23 cellular contexts compared by ENCODE assay signal in the genomic region with DNA sequence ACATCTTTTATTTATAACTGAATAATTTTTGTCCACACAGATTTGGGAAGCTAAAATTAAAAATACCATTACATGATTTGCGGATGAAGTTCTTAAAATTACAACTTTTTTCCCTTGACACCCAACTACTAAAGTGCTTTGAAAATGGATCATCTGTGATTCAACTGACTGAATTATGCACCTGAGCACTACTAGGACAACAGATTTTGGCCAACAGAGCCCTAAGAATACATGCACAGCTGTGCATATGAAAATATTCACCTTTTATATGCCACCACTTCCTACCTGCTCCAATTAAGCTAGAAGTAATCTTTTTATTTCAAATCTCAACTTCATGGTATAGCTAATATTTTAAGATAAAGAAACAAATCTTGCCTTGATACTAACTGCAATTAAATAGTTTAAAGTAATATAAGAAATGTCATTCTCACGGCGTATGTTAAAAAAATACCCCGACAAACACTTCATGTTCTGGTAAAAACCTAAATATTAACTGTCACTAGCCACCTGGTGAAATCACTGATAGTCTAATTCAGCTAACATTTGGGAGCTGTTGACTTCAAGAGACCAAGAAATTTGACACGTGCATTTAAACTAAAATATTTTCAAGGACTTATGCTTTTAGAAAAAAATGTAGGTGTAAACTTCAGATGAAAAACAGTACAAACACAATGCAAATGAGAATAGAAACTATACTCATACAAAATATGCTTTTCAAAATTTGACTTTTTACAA.
DNase-seq lines count a peak whose midpoint lies in the region; ATAC-seq, FAIRE-seq and TF ChIP-seq lines count a peak whose summit lies in the region.
"Had no signal": no experiment of that assay in that cellular context is flagged by ENCODE, and none has a peak within 500 bp of the region (broad histone marks: within the 10 kb centered on the region; RNA-seq: fewer than 3 reads in every experiment).

No MANE protein-coding gene starts in this region.

- CTCF ChIA-PET in OCI-LY7 (lab: Charles Lee; ENCODE audit: unreplicated experiment) = interaction anchor here (2.0 kb wide), 1 partner anchor 15 kb away, joined by 4 read pairs; no protein-coding TSS in a partner anchor
- CTCF ChIA-PET in HEK293T (lab: Yijun Ruan, JAX) = interaction anchor here (0.6 kb wide), 1 partner anchor 19 kb away, joined by 3 read pairs; no protein-coding TSS in a partner anchor

- H3K36me3 ChIP-seq in OCI-LY7 (ENCODE audit: insufficient read depth, low read length) = peaks cover 46% of the 10 kb centered on the region
- H3K36me3 ChIP-seq: BE2C had no signal

- no peaks in the 10 kb centered on the region for H3K9me2 ChIP-seq in OCI-LY7 (ENCODE audit: insufficient read depth, low read length)

- peak; percentile 72 for DNase-seq in NAMALWA (ENCODE audit: low spot score)
- peak; percentile 91 for DNase-seq in OCI-LY7 (ENCODE audit: low spot score)
- no peak for DNase-seq in HEK293T (ENCODE audit: extremely low spot score)
- DNase-seq: 8988T; ACHN; AML-193; BE2C; Calu3; CD4-positive, alpha-beta T cell; CD8-positive, alpha-beta memory T cell; DMS53; DMS79 treated with DMSO at 0.1 percent for 48 hours; GF-D8; GM23248; H7; HCEC 1CT had no signal

- intact Hi-C loops in OCI-LY7 (cut with micrococcal nuclease; ENCODE audit: unreplicated experiment) = loop anchor here (1.0 to 10.0 kb wide), 6 partner anchors 17 to 1117 kb away; no protein-coding TSS in a partner anchor

- peak overlapping the region; percentile 73 for H3K4me2 ChIP-seq in OCI-LY7 (ENCODE audit: low read length)
- H3K4me2 ChIP-seq: A549; BLaER1 treated with 17β-estradiol and CSF1 and Interleukin-3, amounts not matched to agents 10 nM and 100 nM had no signal

- no peak overlapping the region for H2AFZ ChIP-seq in OCI-LY7 (ENCODE audit: low read length)

- peak; percentile 53 for FAIRE-seq in islet of Langerhans (lab: Jason Lieb, UNC)
- FAIRE-seq: A549, GM12891, H1 had no signal

- TF ChIP-seq CTCF in OCI-LY7 (conservative IDR thresholded peaks at IDR 0.05; ENCODE audit: low read length) = no peak

- peaks cover 13% of the 10 kb centered on the region; the same call in 1 of the 2 replicates for H3K9me3 ChIP-seq in OCI-LY7 (ENCODE audit: low read length)
- H3K9me3 ChIP-seq: A549, BE2C had no signal

- POLR2A ChIA-PET in OCI-LY7 (lab: Charles Lee) = interaction anchor here (0.7 to 5.9 kb wide), 10 partner anchors 8 to 87 kb away, joined by 3 to 114 read pairs (median 4); no protein-coding TSS in a partner anchor
- POLR2A ChIA-PET in HEK293T (lab: Yijun Ruan, JAX) = no interaction called here

- no TSS peak for BruUV-seq in OCI-LY7 (replicated peaks; lab: Mats Ljungman, UMichigan)

- H3K79me2 ChIP-seq in OCI-LY7 (ENCODE audit: insufficient read depth, low read depth, low read length) = no peaks in the 10 kb centered on the region; the same call in 1 of the 2 replicates

- no peak for ATAC-seq in HG02981 (IDR thresholded peaks at IDR 0.05; ENCODE audit: unreplicated experiment)
- no peak for ATAC-seq in GM21528 (IDR thresholded peaks at IDR 0.05; ENCODE audit: low FRiP score, unreplicated experiment)

- peaks cover 98% of the 10 kb centered on the region for H3K4me1 ChIP-seq in OCI-LY7 (ENCODE audit: insufficient read depth, low read length, poor library complexity, severe bottlenecking)

- H3K4me3 ChIP-seq in OCI-LY7 (ENCODE audit: low read depth, low read length, poor library complexity, severe bottlenecking) = peak overlapping the region; percentile 58
- H3K4me3 ChIP-seq: A549; BLaER1 treated with 17β-estradiol and CSF1 and Interleukin-3, amounts not matched to agents 10 nM and 100 nM; GM23248 had no signal

- H4K20me1 ChIP-seq in OCI-LY7 (ENCODE audit: insufficient read depth, low read length) = no peaks in the 10 kb centered on the region
- H4K20me1 ChIP-seq: BLaER1 treated with 17β-estradiol and CSF1 and Interleukin-3, amounts not matched to agents 10 nM and 100 nM had no signal

- H3K27ac ChIP-seq in OCI-LY7 (ENCODE audit: low read depth, low read length, poor library complexity, severe bottlenecking) = peak overlapping the region; percentile 99
- H3K27ac ChIP-seq: A549; BLaER1 treated with 17β-estradiol and CSF1 and Interleukin-3, amounts not matched to agents 10 nM and 100 nM had no signal

TF ChIP-seq in HEK293T, 16 proteins besides CTCF, POLR2A, EP300 and RAD21:
- TF ChIP-seq ELF4 (IDR thresholded peaks at IDR 0.05) (no peak), NFRKB (IDR thresholded peaks at IDR 0.05) (no peak), SP1 (IDR thresholded peaks at IDR 0.05) (no peak), BHLHE40 (IDR thresholded peaks at IDR 0.05; ENCODE audit: borderline replicate concordance) (no peak), LEF1 (IDR thresholded peaks at IDR 0.05; ENCODE audit: borderline replicate concordance) (no peak), FOXM1 (IDR thresholded peaks at IDR 0.05; ENCODE audit: borderline replicate concordance) (no peak), SUZ12 (IDR thresholded peaks at IDR 0.05) (no peak), CTBP1 (IDR thresholded peaks at IDR 0.05; ENCODE audit: borderline replicate concordance) (no peak), HDGF (IDR thresholded peaks at IDR 0.05; ENCODE audit: borderline replicate concordance) (no peak), ZNF384 (IDR thresholded peaks at IDR 0.05) (no peak), FOXK2 (IDR thresholded peaks at IDR 0.05) (no peak), ARNT (IDR thresholded peaks at IDR 0.05) (no peak), L3MBTL2 (conservative IDR thresholded peaks at IDR 0.05) (no peak), FOXA1 (IDR thresholded peaks at IDR 0.05) (no peak), TARDBP (IDR thresholded peaks at IDR 0.05) (no peak)
- TF ChIP-seq, protein P1, sequence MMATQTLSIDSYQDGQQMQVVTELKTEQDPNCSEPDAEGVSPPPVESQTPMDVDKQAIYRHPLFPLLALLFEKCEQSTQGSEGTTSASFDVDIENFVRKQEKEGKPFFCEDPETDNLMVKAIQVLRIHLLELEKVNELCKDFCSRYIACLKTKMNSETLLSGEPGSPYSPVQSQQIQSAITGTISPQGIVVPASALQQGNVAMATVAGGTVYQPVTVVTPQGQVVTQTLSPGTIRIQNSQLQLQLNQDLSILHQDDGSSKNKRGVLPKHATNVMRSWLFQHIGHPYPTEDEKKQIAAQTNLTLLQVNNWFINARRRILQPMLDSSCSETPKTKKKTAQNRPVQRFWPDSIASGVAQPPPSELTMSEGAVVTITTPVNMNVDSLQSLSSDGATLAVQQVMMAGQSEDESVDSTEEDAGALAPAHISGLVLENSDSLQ (IDR thresholded peaks at IDR 0.05) = no peak
